1 cellular context compared by ENCODE assay signal in the genomic region with DNA sequence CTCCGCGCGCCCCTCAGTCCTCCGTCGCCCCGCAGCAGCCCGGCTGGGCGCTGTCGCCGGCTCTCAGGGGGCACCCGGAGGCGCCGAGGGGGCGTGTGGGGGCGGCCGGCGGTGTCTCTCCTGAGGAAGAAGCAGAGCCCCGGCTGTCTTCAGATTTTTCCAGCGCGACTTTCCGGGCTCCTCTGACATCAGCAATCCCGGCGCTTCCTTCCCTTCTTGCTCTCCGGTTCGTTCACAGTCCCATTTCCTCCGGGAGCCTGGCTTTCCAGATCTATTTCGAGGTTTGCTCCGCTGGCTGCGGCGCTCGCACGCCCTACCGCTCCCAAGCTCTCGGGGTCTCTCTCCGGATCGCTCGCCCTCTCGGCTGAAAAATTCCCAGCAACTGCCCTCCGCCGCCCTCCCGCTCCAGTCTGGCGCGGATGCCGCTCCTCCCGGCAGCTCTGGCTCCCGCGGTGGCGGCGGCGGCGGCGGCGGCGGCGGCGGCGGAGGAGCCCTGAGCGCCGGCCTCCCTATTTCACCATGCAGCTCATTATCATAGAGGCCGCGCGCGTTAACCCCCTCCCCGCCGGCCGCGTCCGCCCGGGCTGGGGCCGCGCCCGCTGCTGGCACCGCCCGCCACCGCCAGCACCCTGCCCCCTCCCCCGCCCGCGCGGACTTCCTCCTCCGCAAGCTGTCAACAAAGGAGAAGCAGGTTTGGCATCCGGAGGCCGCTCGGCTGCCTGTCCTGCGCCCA.
TF ChIP-seq lines count a peak whose summit lies in the region.

Gene PLXNA2, minus strand, starts transcription at position 534 of the 733 bp plus-strand sequence. CDS start 26,462 bp downstream, outside the sequence.

TF ChIP-seq in IMR-90, 13 proteins besides CTCF, POLR2A, EP300 and RAD21:
- TF ChIP-seq NFE2L2 (IDR thresholded peaks at IDR 0.05; ENCODE audit: low read depth, low read length) (no peak), CHD1 (IDR thresholded peaks at IDR 0.05; ENCODE audit: low read depth, low read length) (no peak), FOS (IDR thresholded peaks at IDR 0.05; ENCODE audit: low read depth, low read length) (no peak), BHLHE40 (IDR thresholded peaks at IDR 0.05; ENCODE audit: low read depth, low read length) (no peak), RCOR1 (IDR thresholded peaks at IDR 0.05; ENCODE audit: insufficient replicate concordance, low read length) (no peak), MAZ (IDR thresholded peaks at IDR 0.05; ENCODE audit: borderline replicate concordance, low read depth, low read length) (no peak), MXI1 (IDR thresholded peaks at IDR 0.05; ENCODE audit: borderline replicate concordance, low read depth, low read length) (no peak), CEBPB (IDR thresholded peaks at IDR 0.05; ENCODE audit: low read depth, low read length) (no peak), SMC3 (IDR thresholded peaks at IDR 0.05; ENCODE audit: low read depth, low read length) (no peak), RFX5 (IDR thresholded peaks at IDR 0.05; ENCODE audit: low read depth, low read length) (no peak)
- TF ChIP-seq, protein P1, sequence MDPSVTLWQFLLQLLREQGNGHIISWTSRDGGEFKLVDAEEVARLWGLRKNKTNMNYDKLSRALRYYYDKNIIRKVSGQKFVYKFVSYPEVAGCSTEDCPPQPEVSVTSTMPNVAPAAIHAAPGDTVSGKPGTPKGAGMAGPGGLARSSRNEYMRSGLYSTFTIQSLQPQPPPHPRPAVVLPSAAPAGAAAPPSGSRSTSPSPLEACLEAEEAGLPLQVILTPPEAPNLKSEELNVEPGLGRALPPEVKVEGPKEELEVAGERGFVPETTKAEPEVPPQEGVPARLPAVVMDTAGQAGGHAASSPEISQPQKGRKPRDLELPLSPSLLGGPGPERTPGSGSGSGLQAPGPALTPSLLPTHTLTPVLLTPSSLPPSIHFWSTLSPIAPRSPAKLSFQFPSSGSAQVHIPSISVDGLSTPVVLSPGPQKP (IDR thresholded peaks at IDR 0.05; ENCODE audit: borderline replicate concordance, low read depth, low read length), result no peak
